In the genomic region with DNA sequence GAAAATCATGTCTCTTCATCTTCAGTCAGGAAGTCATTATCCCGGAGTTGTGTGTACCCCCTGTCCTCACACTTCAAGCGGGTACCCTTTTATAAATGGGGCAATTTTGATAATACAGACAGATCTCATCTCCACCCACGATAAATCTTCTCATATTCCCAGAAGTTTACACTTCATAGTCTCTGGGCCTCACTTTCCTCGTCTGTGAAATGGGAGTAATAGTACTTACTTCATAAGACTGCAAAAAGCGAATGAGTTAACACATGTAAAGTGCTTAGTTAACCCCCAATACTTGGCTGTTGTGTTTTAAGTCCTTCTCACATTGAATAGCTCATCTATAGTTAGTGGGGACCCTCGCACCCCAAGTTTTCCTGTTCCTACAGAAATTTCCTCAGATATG, we compare ENCODE assay signal across 17 cellular contexts. TPM values are rescaled to one million over a fixed set of nuclear protein-coding genes. Genes with fewer than 3 reads are reported as not detected.
A peak's percentile ranks its signal among the peaks of the same experiment; 100 is the strongest.
DNase-seq lines count a peak whose midpoint lies in the region; ATAC-seq, FAIRE-seq and TF ChIP-seq lines count a peak whose summit lies in the region.
"Had no signal": no experiment of that assay in that cellular context is flagged by ENCODE, and none has a peak within 500 bp of the region (broad histone marks: within the 10 kb centered on the region; RNA-seq: fewer than 3 reads in every experiment).

No MANE protein-coding gene starts in this region.

- peak overlapping the region; percentile 78 for H3K27ac ChIP-seq in CD4-positive, CD25-positive, alpha-beta regulatory T cell (ENCODE audit: insufficient read depth, low read length, poor library complexity, severe bottlenecking)
- H3K27ac ChIP-seq in VCaP: peak overlapping the region; percentile 70
- peak overlapping the region; percentile 76 for H3K27ac ChIP-seq in endothelial cell of umbilical vein (ENCODE audit: insufficient read depth, low read depth, low read length)
- H3K27ac ChIP-seq in gastrocnemius medialis: peak overlapping the region in 3 of 4 donors; percentile 25 to 65 (median 36)
- H3K27ac ChIP-seq: BLaER1, SK-N-MC had no signal

- intact Hi-C loops in endothelial cell of umbilical vein (cut with micrococcal nuclease) (loop anchor here (10.0 kb wide), 1 partner anchor 159 kb away; a partner anchor contains a TSS), gastrocnemius medialis (cut with DNase I; ENCODE audit: low total_unique reads) (no loop called here)

- peaks cover 31% of the 10 kb centered on the region for H3K36me3 Mint-ChIP-seq in CD4-positive, CD25-positive, alpha-beta regulatory T cell

- peak overlapping the region; percentile 85 to 91 (median 91) for H3K27ac Mint-ChIP-seq in CD4-positive, CD25-positive, alpha-beta regulatory T cell

- TF ChIP-seq CTCF in VCaP (conservative IDR thresholded peaks at IDR 0.05) (no peak), endothelial cell of umbilical vein (IDR thresholded peaks at IDR 0.05; ENCODE audit: extremely low read depth in 1 of 2, insufficient read depth in 1 of 2, low read depth in 1 of 2, low read length in 2 of 2) (no peak), gastrocnemius medialis (IDR thresholded peaks at IDR 0.05 in 4 of 5, conservative IDR thresholded peaks at IDR 0.05 in 1 of 5) (no peak)

- no TSS peak for BruUV-seq in endothelial cell of umbilical vein (replicated peaks; lab: Mats Ljungman, UMichigan)

- no peak for ATAC-seq in CD4-positive, CD25-positive, alpha-beta regulatory T cell (ENCODE audit: low read depth in 2 of 2)
- no peak for ATAC-seq in gastrocnemius medialis
- ATAC-seq: activated T-cell treated with anti-CD3 and anti-CD28 coated beads, Interleukin-2, amount 50 U/mL, for 4 hours had no signal

- peaks cover 10% of the 10 kb centered on the region for H3K79me2 ChIP-seq in endothelial cell of umbilical vein (ENCODE audit: control insufficient read depth, insufficient read depth, low read length)

- TF ChIP-seq POLR2A in endothelial cell of umbilical vein (IDR thresholded peaks at IDR 0.05; ENCODE audit: low read depth, low read length) (no peak), gastrocnemius medialis (IDR thresholded peaks at IDR 0.05) (no peak)

- peak overlapping the region in 1 of 4 donors; percentile 18 for H3K4me3 Mint-ChIP-seq in CD4-positive, CD25-positive, alpha-beta regulatory T cell
- H3K4me3 Mint-ChIP-seq: activated T-cell treated with anti-CD3 and anti-CD28 coated beads, Interleukin-2, amount 50 U/mL, for 4 hours had no signal

- H3K9me1 ChIP-seq in endothelial cell of umbilical vein (replicated peaks; ENCODE audit: control insufficient read depth, extremely low read depth, insufficient read depth, low read length): no peaks in the 10 kb centered on the region

- DNase-seq in CD4-positive, CD25-positive, alpha-beta regulatory T cell: no peak
- DNase-seq in endothelial cell of umbilical vein (ENCODE audit: low read depth, low spot score) (no peak), gastrocnemius medialis (no peak), NCI-H2171 treated with DMSO at 0.1 percent for 48 hours (lab: John Stamatoyannopoulos, UW) (no peak), NCI-H82 (lab: John Stamatoyannopoulos, UW) (no peak), COLO668 (lab: John Stamatoyannopoulos, UW; ENCODE audit: unreplicated experiment) (no peak), MG63 (no peak)
- DNase-seq: activated T-cell treated with anti-CD3 and anti-CD28 coated beads, Interleukin-2, amount 50 U/mL, for 4 hours; erythroblast; NCI-H2081 treated with DMSO at 0.1 percent for 48 hours; stimulated activated CD8-positive, alpha-beta memory T cell treated with anti-CD3 and anti-CD28 coated beads, Interleukin-4, amount 100 ng/mL, for 48 hours had no signal

- H3K4me3 ChIP-seq in CD4-positive, CD25-positive, alpha-beta regulatory T cell (ENCODE audit: low read depth, low read length): no peak overlapping the region
- no peak overlapping the region for H3K4me3 ChIP-seq in endothelial cell of umbilical vein (replicated peaks in 1 of 3; ENCODE audit: insufficient read depth in 1 of 3, low read depth in 1 of 3, low read length in 3 of 3)
- no peak overlapping the region for H3K4me3 ChIP-seq in gastrocnemius medialis
- no peak overlapping the region for H3K4me3 ChIP-seq in MG63
- H3K4me3 ChIP-seq: BLaER1, HAP-1, SK-N-MC had no signal

- FAIRE-seq in endothelial cell of umbilical vein (lab: Jason Lieb, UNC): no peak
- FAIRE-seq: bronchial epithelial cell had no signal

- peaks cover 22% of the 10 kb centered on the region for H3K36me3 ChIP-seq in CD4-positive, CD25-positive, alpha-beta regulatory T cell (ENCODE audit: control insufficient read depth, insufficient read depth, low read length)
- H3K36me3 ChIP-seq in endothelial cell of umbilical vein (ENCODE audit: control insufficient read depth in 2 of 2, extremely low read depth in 1 of 2, insufficient read depth in 2 of 2, low read length in 2 of 2) (peaks cover 6 to 12% of the 10 kb centered on the region in 2 experiments), gastrocnemius medialis (peaks cover 0 to 15% of the 10 kb centered on the region in 2 donors), MG63 (peaks cover 45% of the 10 kb centered on the region)

- H4K20me1 ChIP-seq in endothelial cell of umbilical vein (replicated peaks; ENCODE audit: control insufficient read depth, extremely low read depth, insufficient read depth, low read length): no peaks in the 10 kb centered on the region

- in situ Hi-C loops in gastrocnemius medialis (cut with MboI; ENCODE audit: low sequenced_read_pairs in 4 of 4): no loop called here

- dilution Hi-C loops in endothelial cell of umbilical vein (cut with MboI; ENCODE audit: extremely low pct_ligation_motif_present, low sequenced_read_pairs): no loop called here

- no peaks in the 10 kb centered on the region for H3K27me3 Mint-ChIP-seq in CD4-positive, CD25-positive, alpha-beta regulatory T cell

- no peak overlapping the region for H3K4me2 ChIP-seq in endothelial cell of umbilical vein (ENCODE audit: insufficient read depth, low read length)
- H3K4me2 ChIP-seq: BLaER1 had no signal

- no peaks in the 10 kb centered on the region for H3K27me3 ChIP-seq in CD4-positive, CD25-positive, alpha-beta regulatory T cell (ENCODE audit: control insufficient read depth, insufficient read depth, low read length)
- H3K27me3 ChIP-seq in endothelial cell of umbilical vein (ENCODE audit: control insufficient read depth in 2 of 2, insufficient read depth in 2 of 2, low read length in 2 of 2): no peaks in the 10 kb centered on the region
- H3K27me3 ChIP-seq in gastrocnemius medialis: no peaks in the 10 kb centered on the region
- no peaks in the 10 kb centered on the region for H3K27me3 ChIP-seq in MG63
- H3K27me3 ChIP-seq: BLaER1 had no signal

- POLR2A ChIA-PET in endothelial cell of umbilical vein (lab: Charles Lee): no interaction called here

- no peak overlapping the region for H2AFZ ChIP-seq in endothelial cell of umbilical vein (ENCODE audit: low read depth, low read length)

- peaks cover 0 to 4% (median 0%) of the 10 kb centered on the region in 7 donors for H3K9me3 Mint-ChIP-seq in CD4-positive, CD25-positive, alpha-beta regulatory T cell
- H3K9me3 Mint-ChIP-seq: activated T-cell treated with anti-CD3 and anti-CD28 coated beads, Interleukin-2, amount 50 U/mL, for 4 hours had no signal

- peaks cover 30 to 61% (median 41%) of the 10 kb centered on the region in 4 donors for H3K4me1 Mint-ChIP-seq in CD4-positive, CD25-positive, alpha-beta regulatory T cell

- peaks cover 46% of the 10 kb centered on the region for H3K4me1 ChIP-seq in CD4-positive, CD25-positive, alpha-beta regulatory T cell (ENCODE audit: control insufficient read depth, insufficient read depth, low read length, poor library complexity, severe bottlenecking)
- H3K4me1 ChIP-seq in endothelial cell of umbilical vein (ENCODE audit: control insufficient read depth, extremely low read depth, insufficient read depth, low read length) (peaks cover 25% of the 10 kb centered on the region), gastrocnemius medialis (peaks cover 6 to 8% of the 10 kb centered on the region in 2 donors)

- CTCF ChIA-PET in endothelial cell of umbilical vein (lab: Charles Lee): no interaction called here

- no peak overlapping the region for H3K9ac ChIP-seq in endothelial cell of umbilical vein (replicated peaks; ENCODE audit: extremely low read depth, insufficient read depth, low read length)
- H3K9ac ChIP-seq: BLaER1 had no signal

- H3K9me3 ChIP-seq in CD4-positive, CD25-positive, alpha-beta regulatory T cell (ENCODE audit: control insufficient read depth in 2 of 2, low read length in 2 of 2): no peaks in the 10 kb centered on the region
- H3K9me3 ChIP-seq in endothelial cell of umbilical vein (replicated peaks; ENCODE audit: control insufficient read depth, insufficient read depth, low read length) (no peaks in the 10 kb centered on the region), gastrocnemius medialis (no peaks in the 10 kb centered on the region), MG63 (no peaks in the 10 kb centered on the region)
- H3K9me3 ChIP-seq: BLaER1, HAP-1 had no signal

RNA-seq across cellular contexts. Expression of a gene that starts 0.8 kb away (rescaled TPM):
- 0.10 TPM for total RNA-seq in CD4-positive, CD25-positive, alpha-beta regulatory T cell
- under 1 TPM in 2 of 4 donors, not detected in 2; 0.02 to 0.17 TPM for polyA plus RNA-seq in CD4-positive, CD25-positive, alpha-beta regulatory T cell
- total RNA-seq in endothelial cell of umbilical vein (0.07 TPM in 1 of 2 replicates, not detected in the other), gastrocnemius medialis (under 1 TPM in 3 of 4 donors, not detected in 1; 0.07 to 0.24 (median 0.10) TPM)
- polyA plus RNA-seq in endothelial cell of umbilical vein: 0.01 TPM in 1 of 2 replicates, not detected in the other
- 0.01 TPM in 1 of 2 replicates, not detected in the other for polyA plus RNA-seq in endothelial cell of umbilical vein (2011; cell fraction: cytosol; rRNA removed)
- polyA plus RNA-seq in endothelial cell of umbilical vein (2011; cell fraction: nucleus; rRNA removed): 0.07 TPM in 2 replicates
- not detected in 2 replicates for polyA plus RNA-seq in endothelial cell of umbilical vein (2012)
- 0.04 TPM in 1 of 2 replicates, not detected in the other for polyA minus RNA-seq in endothelial cell of umbilical vein
- polyA minus RNA-seq in endothelial cell of umbilical vein (2011; cell fraction: cytosol; rRNA and poly(A)+ RNA removed): not detected
- 0.10 TPM in 2 replicates for polyA minus RNA-seq in endothelial cell of umbilical vein (2011; cell fraction: nucleus; rRNA and poly(A)+ RNA removed)
- not detected in 2 replicates for total RNA-seq in MG63 (2014; rRNA removed; shearing (Covaris generic); ENCODE audit: low replicate concordance)

RNA-seq across cellular contexts. Expression of a gene that starts 37.8 kb away (rescaled TPM):
- total RNA-seq in CD4-positive, CD25-positive, alpha-beta regulatory T cell: 412 TPM
- polyA plus RNA-seq in CD4-positive, CD25-positive, alpha-beta regulatory T cell: 1,000 to 10,000 TPM in 1 of 4 donors, 100 to 1,000 TPM in 3; 780 to 1,027 (median 844) TPM
- 924 and 927 TPM in 2 replicates for total RNA-seq in endothelial cell of umbilical vein
- polyA plus RNA-seq in endothelial cell of umbilical vein: 318 and 395 TPM in 2 replicates
- 562 and 745 TPM in 2 replicates for polyA plus RNA-seq in endothelial cell of umbilical vein (2011; cell fraction: cytosol; rRNA removed)
- polyA plus RNA-seq in endothelial cell of umbilical vein (2011; cell fraction: nucleus; rRNA removed): 337 and 551 TPM in 2 replicates
- 684 and 993 TPM in 2 replicates for polyA plus RNA-seq in endothelial cell of umbilical vein (2012)
- polyA minus RNA-seq in endothelial cell of umbilical vein: 233 and 252 TPM in 2 replicates
- polyA minus RNA-seq in endothelial cell of umbilical vein (2011; cell fraction: cytosol; rRNA and poly(A)+ RNA removed): 118 TPM
- polyA minus RNA-seq in endothelial cell of umbilical vein (2011; cell fraction: nucleus; rRNA and poly(A)+ RNA removed): 96.0 and 101 TPM in 2 replicates
- 1,000 to 10,000 TPM; 1,776 to 3,699 (median 2,786) TPM for total RNA-seq in gastrocnemius medialis
- 991 and 1,067 TPM in 2 replicates for total RNA-seq in MG63 (2014; rRNA removed; shearing (Covaris generic); ENCODE audit: low replicate concordance)

RNA-seq across cellular contexts. Expression of a gene that starts 52.1 kb away (rescaled TPM):
- not detected for total RNA-seq in CD4-positive, CD25-positive, alpha-beta regulatory T cell
- polyA plus RNA-seq in CD4-positive, CD25-positive, alpha-beta regulatory T cell: not detected
- total RNA-seq in endothelial cell of umbilical vein (not detected in 2 replicates), gastrocnemius medialis (not detected)
- polyA plus RNA-seq in endothelial cell of umbilical vein: not detected in 2 replicates
- polyA plus RNA-seq in endothelial cell of umbilical vein (2011; cell fraction: cytosol; rRNA removed): 0.41 TPM in 1 of 2 replicates, not detected in the other
- not detected in 2 replicates for polyA plus RNA-seq in endothelial cell of umbilical vein (2011; cell fraction: nucleus; rRNA removed)
- polyA plus RNA-seq in endothelial cell of umbilical vein (2012): not detected in 2 replicates
- not detected in 2 replicates for polyA minus RNA-seq in endothelial cell of umbilical vein
- polyA minus RNA-seq in endothelial cell of umbilical vein (2011; cell fraction: cytosol; rRNA and poly(A)+ RNA removed): not detected
- not detected in 2 replicates for polyA minus RNA-seq in endothelial cell of umbilical vein (2011; cell fraction: nucleus; rRNA and poly(A)+ RNA removed)
- not detected in 2 replicates for total RNA-seq in MG63 (2014; rRNA removed; shearing (Covaris generic); ENCODE audit: low replicate concordance)
- total RNA-seq: activated T-cell treated with anti-CD3 and anti-CD28 coated beads, Interleukin-2, amount 50 U/mL, for 4 hours; bronchial epithelial cell; posterior vena cava had no signal
